1 cellular context compared by ENCODE assay signal in genomic region chr21:14763695-14764064, GRCh38.
A peak's percentile ranks its signal among the peaks of the same experiment; 100 is the strongest.
TF ChIP-seq lines count a peak whose summit lies in the region.

No MANE protein-coding gene starts in this region.

TF ChIP-seq in GM12878, 131 proteins besides CTCF, POLR2A, EP300 and RAD21 (continued from another document):
- TF ChIP-seq PAX5 (IDR thresholded peaks at IDR 0.05; ENCODE audit: borderline replicate concordance, low read depth, low read length) (peak; percentile 52; the same call in 1 of the 2 replicates), MEF2A (IDR thresholded peaks at IDR 0.05; ENCODE audit: insufficient read depth, low read depth, low read length) (0 out of 2 replicates have a peak, but pooled peaks have one; percentile 8), TARDBP (IDR thresholded peaks at IDR 0.05; ENCODE audit: borderline replicate concordance) (no peak), BHLHE40 (IDR thresholded peaks at IDR 0.05; ENCODE audit: borderline replicate concordance in 1 of 2, low read depth in 2 of 2, low read length in 1 of 2) (0 out of 4 replicates have a peak, but pooled peaks of 1 of the 2 experiments have one; percentile 5), GATAD2B (conservative IDR thresholded peaks at IDR 0.05; ENCODE audit: low read depth) (no peak), NR2C2 (IDR thresholded peaks at IDR 0.05; ENCODE audit: borderline replicate concordance, control insufficient read depth, insufficient read length, low read depth) (no peak), ZNF274 (IDR thresholded peaks at IDR 0.05; ENCODE audit: insufficient read depth, insufficient read length) (no peak), EED (IDR thresholded peaks at IDR 0.05; ENCODE audit: low read depth) (0 out of 2 replicates have a peak, but pooled peaks have one; percentile 5), ZNF622 (IDR thresholded peaks at IDR 0.05) (no peak), PAX8 (IDR thresholded peaks at IDR 0.05) (no peak), RUNX3 (IDR thresholded peaks at IDR 0.05; ENCODE audit: low read length) (peak; percentile 62), BRCA1 (IDR thresholded peaks at IDR 0.05; ENCODE audit: low read depth, low read length) (no peak), HDAC6 (IDR thresholded peaks at IDR 0.05; ENCODE audit: unreplicated experiment) (no peak), MXI1 (IDR thresholded peaks at IDR 0.05; ENCODE audit: low read depth, low read length) (no peak), RBBP5 (conservative IDR thresholded peaks at IDR 0.05) (no peak), TCF12 (IDR thresholded peaks at IDR 0.05; ENCODE audit: low read depth, low read length) (no peak), BCL11A (IDR thresholded peaks at IDR 0.05; ENCODE audit: low read depth, low read length) (peak; percentile 56; the same call in 1 of the 2 replicates), ATF7 (IDR thresholded peaks at IDR 0.05; ENCODE audit: low read depth) (no peak), TAF1 (IDR thresholded peaks at IDR 0.05; ENCODE audit: borderline replicate concordance, low read depth, low read length) (no peak), ZNF207 (IDR thresholded peaks at IDR 0.05; ENCODE audit: borderline replicate concordance) (no peak), IRF3 (IDR thresholded peaks at IDR 0.05) (no peak), KAT2A (conservative IDR thresholded peaks at IDR 0.05; ENCODE audit: control insufficient read depth, low read depth, low read length) (no peak), NR2F1 (conservative IDR thresholded peaks at IDR 0.05) (peak; percentile 89), MEF2B (IDR thresholded peaks at IDR 0.05; ENCODE audit: partially characterized antibody, poor library complexity, severe bottlenecking) (no peak), NBN (IDR thresholded peaks at IDR 0.05) (no peak), RAD51 (IDR thresholded peaks at IDR 0.05) (no peak), SREBF1 (IDR thresholded peaks at IDR 0.05; ENCODE audit: low read length) (no peak), SMAD5 (IDR thresholded peaks at IDR 0.05; ENCODE audit: low read depth) (no peak), YBX1 (IDR thresholded peaks at IDR 0.05) (no peak), POU2F2 (IDR thresholded peaks at IDR 0.05; ENCODE audit: borderline replicate concordance, low read depth, low read length) (peak; percentile 24; the same call in 1 of the 3 replicates), CREB1 (IDR thresholded peaks at IDR 0.05; ENCODE audit: low read depth) (no peak), WRNIP1 (IDR thresholded peaks at IDR 0.05; ENCODE audit: borderline replicate concordance, low read depth, low read length) (no peak)
- TF ChIP-seq, protein P1, sequence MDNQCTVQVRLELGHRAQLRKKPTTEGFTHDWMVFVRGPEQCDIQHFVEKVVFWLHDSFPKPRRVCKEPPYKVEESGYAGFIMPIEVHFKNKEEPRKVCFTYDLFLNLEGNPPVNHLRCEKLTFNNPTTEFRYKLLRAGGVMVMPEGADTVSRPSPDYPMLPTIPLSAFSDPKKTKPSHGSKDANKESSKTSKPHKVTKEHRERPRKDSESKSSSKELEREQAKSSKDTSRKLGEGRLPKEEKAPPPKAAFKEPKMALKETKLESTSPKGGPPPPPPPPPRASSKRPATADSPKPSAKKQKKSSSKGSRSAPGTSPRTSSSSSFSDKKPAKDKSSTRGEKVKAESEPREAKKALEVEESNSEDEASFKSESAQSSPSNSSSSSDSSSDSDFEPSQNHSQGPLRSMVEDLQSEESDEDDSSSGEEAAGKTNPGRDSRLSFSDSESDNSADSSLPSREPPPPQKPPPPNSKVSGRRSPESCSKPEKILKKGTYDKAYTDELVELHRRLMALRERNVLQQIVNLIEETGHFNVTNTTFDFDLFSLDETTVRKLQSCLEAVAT (IDR thresholded peaks at IDR 0.05): no peak
- TF ChIP-seq, protein P2, sequence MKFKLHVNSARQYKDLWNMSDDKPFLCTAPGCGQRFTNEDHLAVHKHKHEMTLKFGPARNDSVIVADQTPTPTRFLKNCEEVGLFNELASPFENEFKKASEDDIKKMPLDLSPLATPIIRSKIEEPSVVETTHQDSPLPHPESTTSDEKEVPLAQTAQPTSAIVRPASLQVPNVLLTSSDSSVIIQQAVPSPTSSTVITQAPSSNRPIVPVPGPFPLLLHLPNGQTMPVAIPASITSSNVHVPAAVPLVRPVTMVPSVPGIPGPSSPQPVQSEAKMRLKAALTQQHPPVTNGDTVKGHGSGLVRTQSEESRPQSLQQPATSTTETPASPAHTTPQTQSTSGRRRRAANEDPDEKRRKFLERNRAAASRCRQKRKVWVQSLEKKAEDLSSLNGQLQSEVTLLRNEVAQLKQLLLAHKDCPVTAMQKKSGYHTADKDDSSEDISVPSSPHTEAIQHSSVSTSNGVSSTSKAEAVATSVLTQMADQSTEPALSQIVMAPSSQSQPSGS (IDR thresholded peaks at IDR 0.05; ENCODE audit: low read length): no peak
- TF ChIP-seq, protein P3, sequence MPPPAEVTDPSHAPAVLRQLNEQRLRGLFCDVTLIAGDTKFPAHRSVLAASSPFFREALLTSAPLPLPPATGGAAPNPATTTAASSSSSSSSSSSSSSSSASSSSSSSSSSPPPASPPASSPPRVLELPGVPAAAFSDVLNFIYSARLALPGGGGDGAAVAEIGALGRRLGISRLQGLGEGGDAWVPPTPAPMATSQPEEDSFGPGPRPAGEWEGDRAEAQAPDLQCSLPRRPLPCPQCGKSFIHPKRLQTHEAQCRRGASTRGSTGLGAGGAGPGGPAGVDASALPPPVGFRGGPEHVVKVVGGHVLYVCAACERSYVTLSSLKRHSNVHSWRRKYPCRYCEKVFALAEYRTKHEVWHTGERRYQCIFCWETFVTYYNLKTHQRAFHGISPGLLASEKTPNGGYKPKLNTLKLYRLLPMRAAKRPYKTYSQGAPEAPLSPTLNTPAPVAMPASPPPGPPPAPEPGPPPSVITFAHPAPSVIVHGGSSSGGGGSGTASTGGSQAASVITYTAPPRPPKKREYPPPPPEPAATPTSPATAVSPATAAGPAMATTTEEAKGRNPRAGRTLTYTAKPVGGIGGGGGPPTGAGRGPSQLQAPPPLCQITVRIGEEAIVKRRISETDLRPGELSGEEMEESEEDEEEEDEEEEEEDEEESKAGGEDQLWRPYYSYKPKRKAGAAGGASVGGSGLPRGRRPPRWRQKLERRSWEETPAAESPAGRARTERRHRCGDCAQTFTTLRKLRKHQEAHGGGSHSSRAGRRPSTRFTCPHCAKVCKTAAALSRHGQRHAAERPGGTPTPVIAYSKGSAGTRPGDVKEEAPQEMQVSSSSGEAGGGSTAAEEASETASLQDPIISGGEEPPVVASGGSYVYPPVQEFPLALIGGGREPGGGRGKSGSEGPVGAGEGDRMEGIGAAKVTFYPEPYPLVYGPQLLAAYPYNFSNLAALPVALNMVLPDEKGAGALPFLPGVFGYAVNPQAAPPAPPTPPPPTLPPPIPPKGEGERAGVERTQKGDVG (CRISPR knock-in tag; IDR thresholded peaks at IDR 0.05): no peak
- TF ChIP-seq, protein P4, sequence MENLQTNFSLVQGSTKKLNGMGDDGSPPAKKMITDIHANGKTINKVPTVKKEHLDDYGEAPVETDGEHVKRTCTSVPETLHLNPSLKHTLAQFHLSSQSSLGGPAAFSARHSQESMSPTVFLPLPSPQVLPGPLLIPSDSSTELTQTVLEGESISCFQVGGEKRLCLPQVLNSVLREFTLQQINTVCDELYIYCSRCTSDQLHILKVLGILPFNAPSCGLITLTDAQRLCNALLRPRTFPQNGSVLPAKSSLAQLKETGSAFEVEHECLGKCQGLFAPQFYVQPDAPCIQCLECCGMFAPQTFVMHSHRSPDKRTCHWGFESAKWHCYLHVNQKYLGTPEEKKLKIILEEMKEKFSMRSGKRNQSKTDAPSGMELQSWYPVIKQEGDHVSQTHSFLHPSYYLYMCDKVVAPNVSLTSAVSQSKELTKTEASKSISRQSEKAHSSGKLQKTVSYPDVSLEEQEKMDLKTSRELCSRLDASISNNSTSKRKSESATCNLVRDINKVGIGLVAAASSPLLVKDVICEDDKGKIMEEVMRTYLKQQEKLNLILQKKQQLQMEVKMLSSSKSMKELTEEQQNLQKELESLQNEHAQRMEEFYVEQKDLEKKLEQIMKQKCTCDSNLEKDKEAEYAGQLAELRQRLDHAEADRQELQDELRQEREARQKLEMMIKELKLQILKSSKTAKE (IDR thresholded peaks at IDR 0.05; ENCODE audit: low read depth, poor library complexity, severe bottlenecking): no peak
- TF ChIP-seq, protein P5, sequence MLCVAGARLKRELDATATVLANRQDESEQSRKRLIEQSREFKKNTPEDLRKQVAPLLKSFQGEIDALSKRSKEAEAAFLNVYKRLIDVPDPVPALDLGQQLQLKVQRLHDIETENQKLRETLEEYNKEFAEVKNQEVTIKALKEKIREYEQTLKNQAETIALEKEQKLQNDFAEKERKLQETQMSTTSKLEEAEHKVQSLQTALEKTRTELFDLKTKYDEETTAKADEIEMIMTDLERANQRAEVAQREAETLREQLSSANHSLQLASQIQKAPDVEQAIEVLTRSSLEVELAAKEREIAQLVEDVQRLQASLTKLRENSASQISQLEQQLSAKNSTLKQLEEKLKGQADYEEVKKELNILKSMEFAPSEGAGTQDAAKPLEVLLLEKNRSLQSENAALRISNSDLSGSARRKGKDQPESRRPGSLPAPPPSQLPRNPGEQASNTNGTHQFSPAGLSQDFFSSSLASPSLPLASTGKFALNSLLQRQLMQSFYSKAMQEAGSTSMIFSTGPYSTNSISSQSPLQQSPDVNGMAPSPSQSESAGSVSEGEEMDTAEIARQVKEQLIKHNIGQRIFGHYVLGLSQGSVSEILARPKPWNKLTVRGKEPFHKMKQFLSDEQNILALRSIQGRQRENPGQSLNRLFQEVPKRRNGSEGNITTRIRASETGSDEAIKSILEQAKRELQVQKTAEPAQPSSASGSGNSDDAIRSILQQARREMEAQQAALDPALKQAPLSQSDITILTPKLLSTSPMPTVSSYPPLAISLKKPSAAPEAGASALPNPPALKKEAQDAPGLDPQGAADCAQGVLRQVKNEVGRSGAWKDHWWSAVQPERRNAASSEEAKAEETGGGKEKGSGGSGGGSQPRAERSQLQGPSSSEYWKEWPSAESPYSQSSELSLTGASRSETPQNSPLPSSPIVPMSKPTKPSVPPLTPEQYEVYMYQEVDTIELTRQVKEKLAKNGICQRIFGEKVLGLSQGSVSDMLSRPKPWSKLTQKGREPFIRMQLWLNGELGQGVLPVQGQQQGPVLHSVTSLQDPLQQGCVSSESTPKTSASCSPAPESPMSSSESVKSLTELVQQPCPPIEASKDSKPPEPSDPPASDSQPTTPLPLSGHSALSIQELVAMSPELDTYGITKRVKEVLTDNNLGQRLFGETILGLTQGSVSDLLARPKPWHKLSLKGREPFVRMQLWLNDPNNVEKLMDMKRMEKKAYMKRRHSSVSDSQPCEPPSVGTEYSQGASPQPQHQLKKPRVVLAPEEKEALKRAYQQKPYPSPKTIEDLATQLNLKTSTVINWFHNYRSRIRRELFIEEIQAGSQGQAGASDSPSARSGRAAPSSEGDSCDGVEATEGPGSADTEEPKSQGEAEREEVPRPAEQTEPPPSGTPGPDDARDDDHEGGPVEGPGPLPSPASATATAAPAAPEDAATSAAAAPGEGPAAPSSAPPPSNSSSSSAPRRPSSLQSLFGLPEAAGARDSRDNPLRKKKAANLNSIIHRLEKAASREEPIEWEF (IDR thresholded peaks at IDR 0.05; ENCODE audit: insufficient replicate concordance, low read depth, low read length): no peak
- TF ChIP-seq, protein P6, sequence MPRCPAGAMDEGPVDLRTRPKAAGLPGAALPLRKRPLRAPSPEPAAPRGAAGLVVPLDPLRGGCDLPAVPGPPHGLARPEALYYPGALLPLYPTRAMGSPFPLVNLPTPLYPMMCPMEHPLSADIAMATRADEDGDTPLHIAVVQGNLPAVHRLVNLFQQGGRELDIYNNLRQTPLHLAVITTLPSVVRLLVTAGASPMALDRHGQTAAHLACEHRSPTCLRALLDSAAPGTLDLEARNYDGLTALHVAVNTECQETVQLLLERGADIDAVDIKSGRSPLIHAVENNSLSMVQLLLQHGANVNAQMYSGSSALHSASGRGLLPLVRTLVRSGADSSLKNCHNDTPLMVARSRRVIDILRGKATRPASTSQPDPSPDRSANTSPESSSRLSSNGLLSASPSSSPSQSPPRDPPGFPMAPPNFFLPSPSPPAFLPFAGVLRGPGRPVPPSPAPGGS (IDR thresholded peaks at IDR 0.05; ENCODE audit: borderline replicate concordance, insufficient read depth, low read depth, low read length, poor library complexity, severe bottlenecking): no peak
